In the genomic region with DNA sequence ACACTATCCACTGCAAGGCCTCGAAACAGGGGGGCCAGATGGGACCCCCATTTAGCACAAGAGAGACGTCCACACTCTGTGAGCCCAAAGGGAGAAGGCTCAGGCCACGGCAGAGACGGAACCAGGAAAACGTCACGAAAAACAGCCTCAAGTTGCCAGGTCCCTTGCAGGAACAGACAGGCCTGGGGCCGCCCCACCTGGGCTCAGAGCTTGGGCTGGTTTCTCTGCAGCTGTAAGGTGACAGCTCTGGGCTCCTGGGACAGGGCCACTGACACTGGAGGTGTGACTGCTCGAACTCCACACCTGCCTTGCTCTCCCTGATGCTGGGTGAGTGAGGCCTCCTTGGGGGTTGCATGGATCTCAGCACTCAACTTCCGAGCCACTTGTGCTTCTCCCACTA, we compare ENCODE assay signal across 19 cellular contexts. TPM values are rescaled to one million over a fixed set of nuclear protein-coding genes. Genes with fewer than 3 reads are reported as not detected.
DNase-seq lines count a peak whose midpoint lies in the region; ATAC-seq and TF ChIP-seq lines count a peak whose summit lies in the region.
"Had no signal": no experiment of that assay in that cellular context is flagged by ENCODE, and none has a peak within 500 bp of the region (broad histone marks: within the 10 kb centered on the region; RNA-seq: fewer than 3 reads in every experiment).

No MANE protein-coding gene starts in this region.

- no peak overlapping the region for H3K56ac ChIP-seq in IMR-90 (ENCODE audit: extremely low read depth, insufficient read depth, low read length)

- H3K4me3 ChIP-seq in AG04450 (ENCODE audit: low read depth, low read length) (no peak overlapping the region), IMR-90 (ENCODE audit: insufficient read depth, low read depth, low read length) (no peak overlapping the region), neuronal stem cell (ENCODE audit: low read length in 2 of 2) (no peak overlapping the region)

- H3K23ac ChIP-seq in IMR-90 (ENCODE audit: low read depth, low read length) (no peak overlapping the region), neuronal stem cell (ENCODE audit: low read depth, low read length, poor library complexity) (no peak overlapping the region)

- TF ChIP-seq CTCF in AG04450 (IDR thresholded peaks at IDR 0.05; ENCODE audit: low read depth, low read length) = no peak
- no peak for TF ChIP-seq CTCF in IMR-90 (conservative IDR thresholded peaks at IDR 0.05; ENCODE audit: low read depth, low read length)

- H3K9me3 ChIP-seq in AG04450 (ENCODE audit: control insufficient read depth, insufficient read depth, low read length) = no peaks in the 10 kb centered on the region; the same call in 1 of the 2 replicates
- H3K9me3 ChIP-seq in IMR-90 (ENCODE audit: control insufficient read depth, insufficient read depth, low read length) = no peaks in the 10 kb centered on the region
- no peaks in the 10 kb centered on the region for H3K9me3 ChIP-seq in neuronal stem cell (replicated peaks in 1 of 2; ENCODE audit: control insufficient read depth in 2 of 2, insufficient read depth in 1 of 2, low read depth in 1 of 2, low read length in 2 of 2)

- peak overlapping the region; percentile 84 for H2BK12ac ChIP-seq in neuronal stem cell (ENCODE audit: low read length)

- no peak overlapping the region for H3K18ac ChIP-seq in IMR-90 (ENCODE audit: low read depth, low read length)
- no peak overlapping the region for H3K18ac ChIP-seq in neuronal stem cell (ENCODE audit: low read length)

- H2AFZ ChIP-seq in IMR-90 (replicated peaks; ENCODE audit: low read length, poor library complexity) (no peak overlapping the region), neuronal stem cell (ENCODE audit: low read length) (no peak overlapping the region)

- dilution Hi-C loops in IMR-90 (cut with HindIII; ENCODE audit: low sequenced_read_pairs, unreplicated experiment) = no loop called here

- H3K4me1 ChIP-seq in IMR-90 (ENCODE audit: control insufficient read depth, insufficient read depth, low read length) (peaks cover 15% of the 10 kb centered on the region), neuronal stem cell (ENCODE audit: control insufficient read depth in 2 of 2, insufficient read depth in 1 of 2, low read depth in 1 of 2, low read length in 2 of 2) (peaks cover 5 to 22% of the 10 kb centered on the region in 2 donors)

- H2BK120ac ChIP-seq in IMR-90 (ENCODE audit: low read depth, low read length) = no peak overlapping the region
- no peak overlapping the region for H2BK120ac ChIP-seq in neuronal stem cell (ENCODE audit: low read depth, low read length)

- H4K20me1 ChIP-seq in IMR-90 (ENCODE audit: insufficient read depth, low read length) = peaks cover 74% of the 10 kb centered on the region

- TF ChIP-seq POLR2A in IMR-90 (IDR thresholded peaks at IDR 0.05; ENCODE audit: low read depth, low read length) = no peak

- H3K4me3 Mint-ChIP-seq in dendritic cell treated with granulocyte-macrophage colony-stimulating factor and Interleukin-4, amounts not matched to agents 40 ng/mL and 50 ng/mL, for 4 days = no peak overlapping the region

- no peak overlapping the region for H3K9ac ChIP-seq in IMR-90 (ENCODE audit: low read depth, low read length)
- no peak overlapping the region for H3K9ac ChIP-seq in neuronal stem cell (ENCODE audit: low read depth, low read length, poor library complexity)

- H3K79me1 ChIP-seq in IMR-90 (ENCODE audit: low read depth in 1 of 2, low read length in 2 of 2) (peaks cover 0 to 48% of the 10 kb centered on the region in 2 experiments; a peak in 2 of 4 replicates), neuronal stem cell (ENCODE audit: low read depth, low read length) (peaks cover 47% of the 10 kb centered on the region)

- H2AK9ac ChIP-seq in IMR-90 (replicated peaks; ENCODE audit: low read depth, low read length, poor library complexity) = peak overlapping the region; percentile 1

- CTCF ChIA-PET in AG04450 (lab: Charles Lee) = no interaction called here
- CTCF ChIA-PET in IMR-90 (lab: Yijun Ruan, JAX) = no interaction called here

- DNase-seq in AG04450 (ENCODE audit: low read depth, low spot score) = no peak
- no peak for DNase-seq in IMR-90
- DNase-seq in neuronal stem cell (ENCODE audit: low spot score) = no peak
- no peak for DNase-seq in 8988T
- no peak for DNase-seq in NCI-H2081 treated with DMSO at 0.1 percent for 48 hours (lab: John Stamatoyannopoulos, UW)
- DNase-seq: activated CD4-positive, alpha-beta T cell treated with anti-CD3 and anti-CD28 coated beads for 1 hour; activated T-cell treated with anti-CD3 and anti-CD28 coated beads for 4 hours; cerebellar nuclear complex; foreskin fibroblast; left ventricle myocardium superior; NCI-H1694 treated with DMSO at 0.1 percent for 48 hours; NCI-H446; NK-92 treated with Interleukin-12 subunit alpha and Interleukin-12 subunit beta, amount 100 ng/mL, for 24 hours; stimulated activated naive CD8-positive, alpha-beta T cell treated with anti-CD3 and anti-CD28 coated beads, Interleukin-15, amount 100 ng/mL, for 72 hours; T-helper 1 cell had no signal

- H3K27me3 ChIP-seq in AG04450 (ENCODE audit: control insufficient read depth, insufficient read depth, low read length) (no peaks in the 10 kb centered on the region), IMR-90 (ENCODE audit: control insufficient read depth, insufficient read depth, low read length) (no peaks in the 10 kb centered on the region), neuronal stem cell (ENCODE audit: control insufficient read depth in 3 of 3, insufficient read depth in 3 of 3, low read depth in 1 of 3, low read length in 3 of 3) (no peaks in the 10 kb centered on the region)

- no CpG with 5 or more reads among the region's 9 CpGs for WGBS in IMR-90 (ENCODE audit: extremely low coverage in 2 of 2, insufficient read length in 1 of 2), 2 experiments
- no CpG with 5 or more reads among the region's 9 CpGs for WGBS in neuronal stem cell (ENCODE audit: extremely low coverage in 2 of 2, insufficient read length in 2 of 2, insufficient replicate concordance in 1 of 2), 2 donors

- in situ Hi-C loops in IMR-90 (cut with MboI; ENCODE audit: low sequenced_read_pairs) = no loop called here

- H2BK5ac ChIP-seq in IMR-90 (ENCODE audit: low read depth, low read length, poor library complexity, severe bottlenecking) = no peak overlapping the region
- peak overlapping the region; percentile 53 for H2BK5ac ChIP-seq in neuronal stem cell (ENCODE audit: low read length)

- no peaks in the 10 kb centered on the region for H3K27me3 Mint-ChIP-seq in dendritic cell treated with granulocyte-macrophage colony-stimulating factor and Interleukin-4, amounts not matched to agents 40 ng/mL and 50 ng/mL, for 4 days
- H3K27me3 Mint-ChIP-seq: stimulated activated naive CD8-positive, alpha-beta T cell treated with anti-CD3 and anti-CD28 coated beads, Interleukin-15, amount 100 ng/mL, for 72 hours had no signal

- POLR2A ChIA-PET in AG04450 (lab: Yijun Ruan, JAX) = no interaction called here
- POLR2A ChIA-PET in IMR-90 (lab: Charles Lee; ENCODE audit: unreplicated experiment) = no interaction called here

- ATAC-seq in IMR-90 (ENCODE audit: low read depth) (no peak), GM21786 (IDR thresholded peaks at IDR 0.05; ENCODE audit: unreplicated experiment) (no peak), HG03196 (IDR thresholded peaks at IDR 0.05; ENCODE audit: unreplicated experiment) (no peak)
- ATAC-seq: left ventricle myocardium superior; stimulated activated naive CD8-positive, alpha-beta T cell treated with anti-CD3 and anti-CD28 coated beads, Interleukin-15, amount 100 ng/mL, for 72 hours had no signal

- no peak for TF ChIP-seq RAD21 in IMR-90 (IDR thresholded peaks at IDR 0.05; ENCODE audit: low read length)

- H3K9me1 ChIP-seq in IMR-90 (ENCODE audit: insufficient read depth, low read length) = peaks cover 21% of the 10 kb centered on the region

- H4K8ac ChIP-seq in IMR-90 (ENCODE audit: low read depth in 2 of 2, low read length in 2 of 2) = no peak overlapping the region
- H4K8ac ChIP-seq in neuronal stem cell (ENCODE audit: low read depth, low read length) = peak overlapping the region; percentile 17

- no peak overlapping the region for H3K4ac ChIP-seq in IMR-90 (ENCODE audit: low read depth, low read length)
- H3K4ac ChIP-seq in neuronal stem cell (ENCODE audit: low read length) = no peak overlapping the region

- no peak overlapping the region for H2AK5ac ChIP-seq in IMR-90 (ENCODE audit: low read depth, low read length)
- no peak overlapping the region for H2AK5ac ChIP-seq in neuronal stem cell (ENCODE audit: low read depth, low read length)

- H3K27ac ChIP-seq in AG04450 (ENCODE audit: low read depth, low read length) (peak overlapping the region; percentile 2), IMR-90 (ENCODE audit: insufficient read depth, low read length) (no peak overlapping the region), neuronal stem cell (replicated peaks; ENCODE audit: low read length) (no peak overlapping the region)

- H4K91ac ChIP-seq in IMR-90 (ENCODE audit: insufficient read depth, low read depth, low read length) = no peak overlapping the region
- H4K91ac ChIP-seq in neuronal stem cell (ENCODE audit: low read depth, low read length, poor library complexity) = no peak overlapping the region

- peaks cover 10% of the 10 kb centered on the region; the same call in 1 of the 2 replicates for H3K36me3 ChIP-seq in IMR-90 (ENCODE audit: control insufficient read depth, insufficient read depth, low read length)
- peaks cover 13 to 40% of the 10 kb centered on the region in 2 donors for H3K36me3 ChIP-seq in neuronal stem cell (replicated peaks in 1 of 2; ENCODE audit: control insufficient read depth in 2 of 2, insufficient read depth in 2 of 2, low read length in 2 of 2)

- no TSS peak for BruUV-seq in IMR-90 (replicated peaks; lab: Mats Ljungman, UMichigan)

- H3K4me2 ChIP-seq in IMR-90 (ENCODE audit: low read depth, low read length) = no peak overlapping the region
- H3K4me2 ChIP-seq in neuronal stem cell (ENCODE audit: insufficient read depth, low read length, poor library complexity, severe bottlenecking) = no peak overlapping the region

- peaks cover 62% of the 10 kb centered on the region for H3K4me1 Mint-ChIP-seq in dendritic cell treated with granulocyte-macrophage colony-stimulating factor and Interleukin-4, amounts not matched to agents 40 ng/mL and 50 ng/mL, for 4 days (ENCODE audit: low read depth)

- H4K5ac ChIP-seq in IMR-90 (ENCODE audit: low read depth, low read length) = no peak overlapping the region

- H2BK15ac ChIP-seq in IMR-90 (ENCODE audit: low read depth, low read length) (no peak overlapping the region), neuronal stem cell (ENCODE audit: low read length) (no peak overlapping the region)

- H3K14ac ChIP-seq in IMR-90 (replicated peaks; ENCODE audit: low read depth, low read length) (no peak overlapping the region), neuronal stem cell (ENCODE audit: low read length) (no peak overlapping the region)

- H2BK20ac ChIP-seq in IMR-90 (ENCODE audit: low read depth, low read length) = no peak overlapping the region

- no peaks in the 10 kb centered on the region for H3K9me3 Mint-ChIP-seq in dendritic cell treated with granulocyte-macrophage colony-stimulating factor and Interleukin-4, amounts not matched to agents 40 ng/mL and 50 ng/mL, for 4 days
- H3K9me3 Mint-ChIP-seq: stimulated activated naive CD8-positive, alpha-beta T cell treated with anti-CD3 and anti-CD28 coated beads, Interleukin-15, amount 100 ng/mL, for 72 hours had no signal

- peak overlapping the region; percentile 98 for H3K27ac Mint-ChIP-seq in dendritic cell treated with granulocyte-macrophage colony-stimulating factor and Interleukin-4, amounts not matched to agents 40 ng/mL and 50 ng/mL, for 4 days

- intact Hi-C loops in IMR-90 (cut with micrococcal nuclease) = no loop called here
- intact Hi-C loops in dendritic cell treated with granulocyte-macrophage colony-stimulating factor and Interleukin-4, amounts not matched to agents 40 ng/mL and 50 ng/mL, for 4 days (cut with micrococcal nuclease) = no loop called here

- peaks cover 68% of the 10 kb centered on the region for H3K36me3 Mint-ChIP-seq in dendritic cell treated with granulocyte-macrophage colony-stimulating factor and Interleukin-4, amounts not matched to agents 40 ng/mL and 50 ng/mL, for 4 days (ENCODE audit: low read depth)

RNA-seq across cellular contexts. Expression of gene ZNF787, which starts 3.2 kb away (rescaled TPM):
- polyA plus RNA-seq in AG04450 (2011; rRNA removed) = 4.5 and 8.5 TPM in 2 replicates
- 2.0 and 3.0 TPM in 2 replicates for polyA minus RNA-seq in AG04450 (2011; rRNA and poly(A)+ RNA removed)
- total RNA-seq in IMR-90 (2012; rRNA removed) = 4.8 and 5.6 TPM in 2 replicates
- polyA plus RNA-seq in IMR-90 (2012; rRNA removed) = 11.2 and 17.7 TPM in 2 replicates
- 5.0 and 14.2 TPM in 2 replicates for polyA plus RNA-seq in IMR-90 (2012; cell fraction: cytosol; rRNA removed)
- 13.5 and 27.0 TPM in 2 replicates for polyA plus RNA-seq in IMR-90 (2012; cell fraction: nucleus; rRNA removed; ENCODE audit: low replicate concordance)
- 37.4 TPM for polyA plus RNA-seq in neuronal stem cell (2013, experiment 1 of 2)
- 36.2 TPM for polyA plus RNA-seq in neuronal stem cell (2013, experiment 2 of 2)

RNA-seq across cellular contexts. Expression of gene ZNF444, which starts 23.2 kb away (rescaled TPM):
- polyA plus RNA-seq in AG04450 (2011; rRNA removed) (9.9 and 11.6 TPM in 2 replicates), IMR-90 (2012; rRNA removed) (20.3 and 25.2 TPM in 2 replicates)
- polyA minus RNA-seq in AG04450 (2011; rRNA and poly(A)+ RNA removed) = 5.5 and 6.6 TPM in 2 replicates
- 2.5 and 3.3 TPM in 2 replicates for total RNA-seq in IMR-90 (2012; rRNA removed)
- polyA plus RNA-seq in IMR-90 (2012; cell fraction: cytosol; rRNA removed) = 18.7 and 34.1 TPM in 2 replicates
- 60.8 and 109 TPM in 2 replicates for polyA plus RNA-seq in IMR-90 (2012; cell fraction: nucleus; rRNA removed; ENCODE audit: low replicate concordance)
- polyA plus RNA-seq in neuronal stem cell (2013, experiment 1 of 2) = 37.6 TPM
- polyA plus RNA-seq in neuronal stem cell (2013, experiment 2 of 2) = 37.2 TPM

RNA-seq across cellular contexts. Expression of gene GALP, which starts 57.9 kb away (rescaled TPM):
- polyA plus RNA-seq in AG04450 (2011; rRNA removed) = not detected in 2 replicates
- not detected in 2 replicates for polyA minus RNA-seq in AG04450 (2011; rRNA and poly(A)+ RNA removed)
- total RNA-seq in IMR-90 (2012; rRNA removed) = not detected in 2 replicates
- not detected in 2 replicates for polyA plus RNA-seq in IMR-90 (2012; rRNA removed)
- polyA plus RNA-seq in IMR-90 (2012; cell fraction: cytosol; rRNA removed) = not detected in 2 replicates
- polyA plus RNA-seq in IMR-90 (2012; cell fraction: nucleus; rRNA removed; ENCODE audit: low replicate concordance) = not detected in 2 replicates
- polyA plus RNA-seq in neuronal stem cell (2013, experiment 1 of 2) = 6.7 TPM
- polyA plus RNA-seq in neuronal stem cell (2013, experiment 2 of 2) = 19.4 TPM
- total RNA-seq: left ventricle myocardium superior, myocyte had no signal
